8 cellular contexts compared by ENCODE assay signal in genomic region chr18:35049111-35050003, GRCh38.
DNase-seq lines count a peak whose midpoint lies in the region; ATAC-seq and TF ChIP-seq lines count a peak whose summit lies in the region.

No MANE protein-coding gene starts in this region.

- H3K36me3 ChIP-seq in BLaER1 treated with 17β-estradiol and CSF1 and Interleukin-3, amounts not matched to agents 10 nM and 100 nM, result peaks cover 0 to 16% (median 0%) of the 10 kb centered on the region in 11 experiments; a peak in 5 of 22 replicates
- H3K36me3 ChIP-seq in Loucy (ENCODE audit: insufficient read depth, low read length), result no peaks in the 10 kb centered on the region

- no peaks in the 10 kb centered on the region for H3K27me3 ChIP-seq in BLaER1 treated with 17β-estradiol and CSF1 and Interleukin-3, amounts not matched to agents 10 nM and 100 nM
- no peaks in the 10 kb centered on the region for H3K27me3 ChIP-seq in Loucy (ENCODE audit: insufficient read depth, low read length, poor library complexity, severe bottlenecking)

- ATAC-seq in GM19035 (IDR thresholded peaks at IDR 0.05; ENCODE audit: unreplicated experiment), result peak; percentile 27

- TF ChIP-seq CTCF in Loucy (conservative IDR thresholded peaks at IDR 0.05; ENCODE audit: low read length), result no peak

- DNase-seq in erythroblast (lab: John Stamatoyannopoulos, UW), result peak; percentile 50 to 56
- DNase-seq in HPDE6-E6E7 (ENCODE audit: extremely low spot score), result no peak
- no peak for DNase-seq in posterior cingulate gyrus
- no peak for DNase-seq in NCI-H526 treated with DMSO at 0.1 percent for 48 hours (lab: John Stamatoyannopoulos, UW)
- DNase-seq in SW480 (ENCODE audit: low spot score), result no peak

- peak overlapping the region in 9 of 10 experiments; percentile 11 to 45 (median 30); a peak in 11 of 20 replicates for H3K4me3 ChIP-seq in BLaER1 treated with 17β-estradiol and CSF1 and Interleukin-3, amounts not matched to agents 10 nM and 100 nM
- peak overlapping the region; percentile 37 for H3K4me3 ChIP-seq in Loucy (ENCODE audit: low read length, poor library complexity, severe bottlenecking)

- H2AFZ ChIP-seq in Loucy (ENCODE audit: low read length), result no peak overlapping the region

- peaks cover 54 to 69% (median 64%) of the 10 kb centered on the region in 10 experiments for H3K4me1 ChIP-seq in BLaER1 treated with 17β-estradiol and CSF1 and Interleukin-3, amounts not matched to agents 10 nM and 100 nM
- peaks cover 58% of the 10 kb centered on the region for H3K4me1 ChIP-seq in Loucy (ENCODE audit: insufficient read depth, low read length, poor library complexity, severe bottlenecking)

- peaks cover 93% of the 10 kb centered on the region for H3K79me2 ChIP-seq in Loucy (ENCODE audit: insufficient read depth, low read length)

- H3K9me3 ChIP-seq in BLaER1 treated with 17β-estradiol and CSF1 and Interleukin-3, amounts not matched to agents 10 nM and 100 nM (replicated peaks in 1 of 11), result peaks cover 5 to 24% (median 15%) of the 10 kb centered on the region in 11 experiments; a peak in 18 of 22 replicates
- H3K9me3 ChIP-seq in Loucy (ENCODE audit: insufficient read depth, low read depth, low read length), result no peaks in the 10 kb centered on the region

- no peak for TF ChIP-seq POLR2A in erythroblast (IDR thresholded peaks at IDR 0.05; ENCODE audit: low read length)

- peak overlapping the region; percentile 38 to 67 (median 59); a peak in 20 of 22 replicates for H3K9ac ChIP-seq in BLaER1 treated with 17β-estradiol and CSF1 and Interleukin-3, amounts not matched to agents 10 nM and 100 nM
- H3K9ac ChIP-seq in Loucy (ENCODE audit: low read depth, low read length, poor library complexity, severe bottlenecking), result peak overlapping the region; percentile 19

- intact Hi-C loops in posterior cingulate gyrus (cut with DNase I), result loop anchor here (1.0 kb wide), 1 partner anchor 26 kb away; no protein-coding TSS in a partner anchor

- H3K9me2 ChIP-seq in Loucy (replicated peaks; ENCODE audit: low read depth, low read length), result no peaks in the 10 kb centered on the region

- peak overlapping the region; percentile 81 to 95 (median 89) for H3K4me2 ChIP-seq in BLaER1 treated with 17β-estradiol and CSF1 and Interleukin-3, amounts not matched to agents 10 nM and 100 nM
- H3K4me2 ChIP-seq in Loucy (ENCODE audit: low read depth, low read length, poor library complexity, severe bottlenecking), result peak overlapping the region; percentile 55

- peaks cover 0 to 29% (median 3%) of the 10 kb centered on the region in 11 experiments; a peak in 6 of 22 replicates for H4K20me1 ChIP-seq in BLaER1 treated with 17β-estradiol and CSF1 and Interleukin-3, amounts not matched to agents 10 nM and 100 nM
- H4K20me1 ChIP-seq in Loucy (ENCODE audit: insufficient read depth, low read length, poor library complexity, severe bottlenecking), result peaks cover 54% of the 10 kb centered on the region

- no peaks in the 10 kb centered on the region for H3F3A ChIP-seq in Loucy (ENCODE audit: low read depth)

- H3K27ac ChIP-seq in BLaER1 treated with 17β-estradiol and CSF1 and Interleukin-3, amounts not matched to agents 10 nM and 100 nM, result peak overlapping the region; percentile 46 to 84 (median 76); a peak in 21 of 22 replicates

Comparison
In these comparisons a context has a peak if more than half of its experiments do, and no peak if none do; other contexts are left out.
1. DNase-seq: peak in erythroblast (2 of 2); none in HPDE6-E6E7 (single experiment), posterior cingulate gyrus (0 of 10), NCI-H526 treated with DMSO at 0.1 percent for 48 hours (single experiment) and SW480 (single experiment).